In genomic region chr7:158733220-158733519, GRCh38 we compare ENCODE assay signal across 18 cellular contexts. TPM values are rescaled to one million over a fixed set of nuclear protein-coding genes. Genes with fewer than 3 reads are reported as not detected.
DNase-seq lines count a peak whose midpoint lies in the region; ATAC-seq and TF ChIP-seq lines count a peak whose summit lies in the region.
"Had no signal": no experiment of that assay in that cellular context is flagged by ENCODE, and none has a peak within 500 bp of the region (broad histone marks: within the 10 kb centered on the region; RNA-seq: fewer than 3 reads in every experiment).

No MANE protein-coding gene starts in this region.

- H3K36me3 ChIP-seq in DOHH2 (ENCODE audit: control insufficient read depth, low read length): peaks cover 8% of the 10 kb centered on the region; the same call in 1 of the 2 replicates
- no peaks in the 10 kb centered on the region for H3K36me3 ChIP-seq in SK-N-MC (ENCODE audit: insufficient read depth, low read length)
- peaks cover 6% of the 10 kb centered on the region for H3K36me3 ChIP-seq in iPS-15b (ENCODE audit: control insufficient read depth, insufficient read depth, low read length)
- peaks cover 21 to 87% (median 28%) of the 10 kb centered on the region in 4 donors for H3K36me3 ChIP-seq in sigmoid colon
- peaks cover 0 to 73% (median 0%) of the 10 kb centered on the region in 3 donors for H3K36me3 ChIP-seq in Peyer's patch

- DNase-seq in SK-N-MC (ENCODE audit: low read depth, low spot score) (peak; percentile 22), sigmoid colon (no peak), Peyer's patch (no peak)
- no peak for DNase-seq in stimulated activated CD4-positive, alpha-beta T cell treated with anti-CD3 and anti-CD28 coated beads, Interleukin-4, amount 100 ng/mL, for 24 hours
- DNase-seq: ACHN; AML-193; DMS 273 treated with DMSO at 0.1 percent for 48 hours; GF-D8; GOT3; NCI-H1105; NCI-H2081; NK-92 treated with Interleukin-12 subunit alpha and Interleukin-12 subunit beta, amount 100 ng/mL, for 24 hours; OCI-M1; SIG-M5 had no signal

- no peak overlapping the region for H3K9ac ChIP-seq in SK-N-MC (ENCODE audit: insufficient read length)
- peak overlapping the region; percentile 4 for H3K9ac ChIP-seq in iPS-15b (ENCODE audit: low read depth, low read length)

- H3K4me1 ChIP-seq in DOHH2 (ENCODE audit: control insufficient read depth, low read length) (no peaks in the 10 kb centered on the region), iPS-15b (ENCODE audit: control insufficient read depth, insufficient read depth, low read length) (peaks cover 4% of the 10 kb centered on the region), sigmoid colon (no peaks in the 10 kb centered on the region), Peyer's patch (no peaks in the 10 kb centered on the region)

- H3K9me3 ChIP-seq in DOHH2 (ENCODE audit: control insufficient read depth, insufficient read depth, low read length): no peaks in the 10 kb centered on the region
- no peaks in the 10 kb centered on the region for H3K9me3 ChIP-seq in SK-N-MC (ENCODE audit: low read depth, low read length)
- no peaks in the 10 kb centered on the region for H3K9me3 ChIP-seq in iPS-15b (ENCODE audit: control insufficient read depth, insufficient read depth, low read length)
- H3K9me3 ChIP-seq in sigmoid colon: no peaks in the 10 kb centered on the region
- no peaks in the 10 kb centered on the region for H3K9me3 ChIP-seq in Peyer's patch

- H3K27ac ChIP-seq in DOHH2 (ENCODE audit: low read depth, low read length) (no peak overlapping the region), SK-N-MC (peak overlapping the region; percentile 38), sigmoid colon (peak overlapping the region; percentile 40 to 69 (median 46)), Peyer's patch (no peak overlapping the region)
- H3K27ac ChIP-seq: RWPE1 had no signal

- H3K27me3 ChIP-seq in DOHH2 (ENCODE audit: control insufficient read depth, low read length) (no peaks in the 10 kb centered on the region), iPS-15b (ENCODE audit: control insufficient read depth, insufficient read depth, low read length) (no peaks in the 10 kb centered on the region), sigmoid colon (no peaks in the 10 kb centered on the region), Peyer's patch (no peaks in the 10 kb centered on the region)

- no peak overlapping the region for H3K4me2 ChIP-seq in DOHH2 (ENCODE audit: low read length)

- no peak for TF ChIP-seq POLR2A in sigmoid colon (IDR thresholded peaks at IDR 0.05)
- TF ChIP-seq POLR2A in Peyer's patch (IDR thresholded peaks at IDR 0.05): no peak

- peak in 2 of 4 donors; percentile 57 to 83 for TF ChIP-seq EP300 in sigmoid colon (IDR thresholded peaks at IDR 0.05)

- H3F3A ChIP-seq in DOHH2 (ENCODE audit: control insufficient read depth, insufficient read depth): no peaks in the 10 kb centered on the region

- no peak overlapping the region for H3K4me3 ChIP-seq in DOHH2 (ENCODE audit: low read length)
- peak overlapping the region; percentile 12; the same call in 1 of the 2 replicates for H3K4me3 ChIP-seq in SK-N-MC
- H3K4me3 ChIP-seq in iPS-15b (ENCODE audit: low read depth, low read length): no peak overlapping the region
- H3K4me3 ChIP-seq in sigmoid colon: no peak overlapping the region
- no peak overlapping the region for H3K4me3 ChIP-seq in Peyer's patch

- WGBS in sigmoid colon, 2 donors: 44 to 67% methylated on average over 1 of the region's 1 CpG

- TF ChIP-seq CTCF in DOHH2 (IDR thresholded peaks at IDR 0.05; ENCODE audit: low read depth, low read length, poor library complexity, severe bottlenecking): peak; percentile 0
- TF ChIP-seq CTCF in sigmoid colon (IDR thresholded peaks at IDR 0.05): no peak
- no peak for TF ChIP-seq CTCF in Peyer's patch (IDR thresholded peaks at IDR 0.05)

- ATAC-seq in HG02852 (IDR thresholded peaks at IDR 0.05; ENCODE audit: unreplicated experiment): no peak

- intact Hi-C loops in sigmoid colon (cut with DNase I): no loop called here

- no peaks in the 10 kb centered on the region for H3K9me2 ChIP-seq in DOHH2 (replicated peaks; ENCODE audit: control insufficient read depth, low read length)

- H3K79me2 ChIP-seq in DOHH2 (ENCODE audit: control insufficient read depth, low read length): no peaks in the 10 kb centered on the region

- H4K20me1 ChIP-seq in DOHH2 (ENCODE audit: control insufficient read depth, insufficient read depth, low read depth, low read length): no peaks in the 10 kb centered on the region

RNA-seq across cellular contexts. Expression of gene NCAPG2, which starts 28.6 kb away (rescaled TPM):
- 1 to 10 TPM; 3.0 to 7.1 (median 5.1) TPM for total RNA-seq in sigmoid colon
- 10 to 100 TPM in 1 of 3 donors, 1 to 10 TPM in 2; 1.2 to 11.5 (median 4.2) TPM for polyA plus RNA-seq in sigmoid colon
- 10 to 100 TPM in 1 of 4 donors, 1 to 10 TPM in 3; 3.9 to 14.0 (median 5.8) TPM for total RNA-seq in Peyer's patch

Comparison
In these comparisons a context has a peak if more than half of its experiments do, and no peak if none do; other contexts are left out.
1. H3K27ac ChIP-seq: peak in SK-N-MC (single experiment) and sigmoid colon (4 of 4); none in DOHH2 (single experiment) and Peyer's patch (0 of 4).